In the genomic region with DNA sequence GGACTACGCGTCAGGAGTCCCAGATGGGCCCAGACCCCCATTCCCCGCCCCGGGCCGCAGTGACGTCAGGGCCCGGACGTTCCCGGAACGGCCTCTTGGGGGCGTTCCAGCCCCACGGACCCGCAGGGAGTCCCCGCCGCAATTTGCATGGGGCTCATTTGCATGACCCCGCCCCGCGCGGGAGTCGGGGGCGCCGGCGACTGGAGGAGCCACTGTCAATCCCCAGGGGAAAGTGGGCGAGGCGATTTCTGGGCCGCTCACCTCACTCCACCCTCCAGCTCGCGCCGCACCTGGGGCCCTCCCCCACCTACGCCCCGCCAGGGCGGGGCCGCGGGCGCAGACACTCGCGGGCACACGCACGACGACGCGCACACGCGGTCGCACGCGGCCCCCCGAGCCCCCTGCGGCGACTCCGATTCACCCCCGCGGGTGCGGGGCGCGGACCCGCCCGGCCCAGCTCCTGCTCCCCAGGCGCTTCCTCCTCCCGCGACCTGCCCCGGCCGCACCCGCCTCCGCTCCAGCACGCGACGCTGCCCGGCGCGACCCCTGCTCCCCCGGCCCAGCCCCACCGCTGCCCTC, we compare ENCODE assay signal across 9 cellular contexts. TPM values are rescaled to one million over a fixed set of nuclear protein-coding genes. Genes with fewer than 3 reads are reported as not detected.
DNase-seq lines count a peak whose midpoint lies in the region; ATAC-seq and TF ChIP-seq lines count a peak whose summit lies in the region.
"Had no signal": no experiment of that assay in that cellular context is flagged by ENCODE, and none has a peak within 500 bp of the region (broad histone marks: within the 10 kb centered on the region; RNA-seq: fewer than 3 reads in every experiment).

No MANE protein-coding gene starts in this region.

- no peak overlapping the region for H3K27ac ChIP-seq in cardiac muscle cell

- CTCF ChIA-PET in activated naive CD4-positive, alpha-beta T cell treated with anti-CD3 and anti-CD28 coated beads, Interleukin-2, amount 10 ng/mL, durations not matched to agents 7 days and 5 days (lab: Charles Lee): interaction anchor here (0.8 to 3.4 kb wide), 6 partner anchors 10 to 339 kb away, joined by 3 to 33 read pairs (median 8); a partner anchor contains a TSS

- H3K27me3 ChIP-seq in cardiac muscle cell: peaks cover 47% of the 10 kb centered on the region

- peak; percentile 38 for TF ChIP-seq POLR2A in Raji (IDR thresholded peaks at IDR 0.05; ENCODE audit: insufficient read depth, low read depth, low read length)

- intact Hi-C loops in posterior cingulate gyrus (cut with DNase I): loop anchor here (2.0 kb wide), 1 partner anchor 14 kb away; no protein-coding TSS in a partner anchor

- H3K9me3 ChIP-seq in cardiac muscle cell (ENCODE audit: low read depth): no peaks in the 10 kb centered on the region

- peaks cover 0 to 10% (median 9%) of the 10 kb centered on the region in 3 donors for H3K4me1 Mint-ChIP-seq in IgD-negative memory B cell
- peaks cover 8% of the 10 kb centered on the region for H3K4me1 Mint-ChIP-seq in activated naive CD4-positive, alpha-beta T cell treated with anti-CD3 and anti-CD28 coated beads, Interleukin-2, amount 10 ng/mL, durations not matched to agents 7 days and 5 days

- no peaks in the 10 kb centered on the region for H3K36me3 Mint-ChIP-seq in IgD-negative memory B cell
- H3K36me3 Mint-ChIP-seq in activated naive CD4-positive, alpha-beta T cell treated with anti-CD3 and anti-CD28 coated beads, Interleukin-2, amount 10 ng/mL, durations not matched to agents 7 days and 5 days: no peaks in the 10 kb centered on the region

- H3K36me3 ChIP-seq in cardiac muscle cell: no peaks in the 10 kb centered on the region

- H3K4me3 ChIP-seq in cardiac muscle cell: peak overlapping the region; percentile 40

- H3K27me3 Mint-ChIP-seq in IgD-negative memory B cell: peaks cover 6% of the 10 kb centered on the region
- H3K27me3 Mint-ChIP-seq in activated naive CD4-positive, alpha-beta T cell treated with anti-CD3 and anti-CD28 coated beads, Interleukin-2, amount 10 ng/mL, durations not matched to agents 7 days and 5 days: peaks cover 45% of the 10 kb centered on the region

- peak overlapping the region in 3 of 4 donors; percentile 54 to 63 (median 62) for H3K4me3 Mint-ChIP-seq in IgD-negative memory B cell
- H3K4me3 Mint-ChIP-seq in activated naive CD4-positive, alpha-beta T cell treated with anti-CD3 and anti-CD28 coated beads, Interleukin-2, amount 10 ng/mL, durations not matched to agents 7 days and 5 days: peak overlapping the region; percentile 41

- no peaks in the 10 kb centered on the region for H3K9me3 Mint-ChIP-seq in IgD-negative memory B cell
- no peaks in the 10 kb centered on the region for H3K9me3 Mint-ChIP-seq in activated naive CD4-positive, alpha-beta T cell treated with anti-CD3 and anti-CD28 coated beads, Interleukin-2, amount 10 ng/mL, durations not matched to agents 7 days and 5 days

- TF ChIP-seq CTCF in cardiac muscle cell (IDR thresholded peaks at IDR 0.05; ENCODE audit: low read depth, low read length): peak; percentile 68

- no peak overlapping the region for H3K27ac Mint-ChIP-seq in IgD-negative memory B cell
- no peak overlapping the region for H3K27ac Mint-ChIP-seq in activated naive CD4-positive, alpha-beta T cell treated with anti-CD3 and anti-CD28 coated beads, Interleukin-2, amount 10 ng/mL, durations not matched to agents 7 days and 5 days

- H3K4me1 ChIP-seq in cardiac muscle cell (ENCODE audit: low read depth): peaks cover 13% of the 10 kb centered on the region

- peak; percentile 80 for ATAC-seq in GM21390 (IDR thresholded peaks at IDR 0.05; ENCODE audit: unreplicated experiment)

- DNase-seq in COR-L47 (lab: John Stamatoyannopoulos, UW) (peak; percentile 62), cardiac muscle cell (ENCODE audit: low read depth in 1 of 2, low spot score in 1 of 2) (peak; percentile 79 to 96), posterior cingulate gyrus (peak; percentile 76 to 99 (median 90)), ureter (ENCODE audit: low spot score) (peak; percentile 78)
- peak; percentile 92 for DNase-seq in activated naive CD4-positive, alpha-beta T cell treated with anti-CD3 and anti-CD28 coated beads, Interleukin-2, amount 10 ng/mL, durations not matched to agents 7 days and 5 days

RNA-seq across cellular contexts. Expression of a gene that starts 13.2 kb away (rescaled TPM):
- 0.05 TPM for polyA plus RNA-seq in IgD-negative memory B cell
- total RNA-seq in cardiac muscle cell: 95.5 and 154 TPM in 2 replicates
- 23.5 and 30.6 TPM in 2 replicates for polyA plus RNA-seq in cardiac muscle cell
- 227 TPM for total RNA-seq in ureter

RNA-seq across cellular contexts. Expression of a gene that starts 19.8 kb away (rescaled TPM):
- polyA plus RNA-seq in IgD-negative memory B cell (191 TPM), cardiac muscle cell (68.2 and 110 TPM in 2 replicates)
- total RNA-seq in cardiac muscle cell (73.4 and 111 TPM in 2 replicates), ureter (14.9 TPM)

RNA-seq across cellular contexts. Expression of a gene that starts 33.2 kb away (rescaled TPM):
- not detected for polyA plus RNA-seq in IgD-negative memory B cell
- 54.4 and 89.4 TPM in 2 replicates for total RNA-seq in cardiac muscle cell
- polyA plus RNA-seq in cardiac muscle cell: 45.7 and 83.6 TPM in 2 replicates
- total RNA-seq in ureter: 63.6 TPM

RNA-seq across cellular contexts. Expression of a gene that starts 41.0 kb away (rescaled TPM):
- polyA plus RNA-seq in IgD-negative memory B cell (not detected), cardiac muscle cell (not detected in 2 replicates)
- total RNA-seq in cardiac muscle cell (0.33 and 1.7 TPM in 2 replicates), ureter (6.3 TPM)
- total RNA-seq: activated CD8-positive, alpha-beta memory T cell treated with anti-CD3 and anti-CD28 coated beads for 36 hours had no signal

RNA-seq across cellular contexts. Expression of a gene that starts 51.2 kb away (rescaled TPM):
- not detected for polyA plus RNA-seq in IgD-negative memory B cell
- 0.49 and 1.0 TPM in 2 replicates for total RNA-seq in cardiac muscle cell
- 0.71 and 0.77 TPM in 2 replicates for polyA plus RNA-seq in cardiac muscle cell
- total RNA-seq in ureter: 0.10 TPM
- total RNA-seq: activated CD8-positive, alpha-beta memory T cell treated with anti-CD3 and anti-CD28 coated beads for 36 hours had no signal
